ENCODE assay signal across 12 cellular contexts in genomic region chr2:227608469-227609338, GRCh38. TPM values are rescaled to one million over a fixed set of nuclear protein-coding genes. Genes with fewer than 3 reads are reported as not detected.
DNase-seq lines count a peak whose midpoint lies in the region; ATAC-seq, FAIRE-seq and TF ChIP-seq lines count a peak whose summit lies in the region.
"Had no signal": no experiment of that assay in that cellular context is flagged by ENCODE, and none has a peak within 500 bp of the region (broad histone marks: within the 10 kb centered on the region; RNA-seq: fewer than 3 reads in every experiment).

No MANE protein-coding gene starts in this region.

- TF ChIP-seq POLR2A in K562 (conservative IDR thresholded peaks at IDR 0.05) = no peak

- 0 out of 22 replicates have a peak, but pooled peaks cover 0 to 3% (median 0%) of the 10 kb centered on the region in 11 experiments for H3K27me3 ChIP-seq in BLaER1 treated with 17β-estradiol and CSF1 and Interleukin-3, amounts not matched to agents 10 nM and 100 nM
- peaks cover 0 to 15% of the 10 kb centered on the region in 2 experiments; a peak in 2 of 5 replicates for H3K27me3 ChIP-seq in K562 (ENCODE audit: control insufficient read depth in 2 of 2, insufficient read depth in 2 of 2, low read length in 2 of 2)

- H2AFZ ChIP-seq in K562 (ENCODE audit: low read depth, low read length) = no peak overlapping the region

- no peaks in the 10 kb centered on the region for H3K9me3 Mint-ChIP-seq in glutamatergic neuron (ENCODE audit: unreplicated experiment)
- H3K9me3 Mint-ChIP-seq: nephron had no signal

- no peak for TF ChIP-seq CTCF in K562 (IDR thresholded peaks at IDR 0.05 in 2 of 3, conservative IDR thresholded peaks at IDR 0.05 in 1 of 3; ENCODE audit: insufficient read depth in 2 of 3, low read depth in 1 of 3, low read length in 3 of 3)
- TF ChIP-seq CTCF in glutamatergic neuron (IDR thresholded peaks at IDR 0.05; ENCODE audit: partially characterized antibody, unreplicated experiment) = no peak

- intact Hi-C loops in K562 (cut with micrococcal nuclease) (no loop called here), Right ventricle myocardium inferior (cut with DNase I) (no loop called here)

- ATAC-seq in GM19324 (IDR thresholded peaks at IDR 0.05; ENCODE audit: low FRiP score, unreplicated experiment) (peak; percentile 45), K562 (no peak), HG02884 (IDR thresholded peaks at IDR 0.05; ENCODE audit: unreplicated experiment) (no peak), Right ventricle myocardium inferior (no peak)
- ATAC-seq: Panc1 had no signal

- 0% methylated on average over 6 of the region's 16 CpGs for WGBS in K562 (ENCODE audit: insufficient coverage, low coverage, missing lambda C conversion rate)

- POLR2A ChIA-PET in K562 (lab: Yijun Ruan, JAX) = no interaction called here

- no peak overlapping the region for H3K27ac Mint-ChIP-seq in glutamatergic neuron (ENCODE audit: unreplicated experiment)
- H3K27ac Mint-ChIP-seq: nephron had no signal

- DNase-seq in KG1 (lab: John Stamatoyannopoulos, UW) = peak; percentile 23
- no peak for DNase-seq in K562 (ENCODE audit: extremely low read depth in 1 of 4, low spot score in 3 of 4)
- no peak for DNase-seq in GM19239 (ENCODE audit: insufficient read length, low spot score)
- no peak for DNase-seq in glutamatergic neuron
- no peak for DNase-seq in Right ventricle myocardium inferior (ENCODE audit: missing footprints)

- FAIRE-seq in K562 (lab: Jason Lieb, UNC) (no peak), GM19239 (lab: Jason Lieb, UNC) (no peak)

- H3K79me2 ChIP-seq in K562 (ENCODE audit: control insufficient read depth, insufficient read depth, low read length) = no peaks in the 10 kb centered on the region

- no peaks in the 10 kb centered on the region for H3K36me3 Mint-ChIP-seq in glutamatergic neuron (ENCODE audit: unreplicated experiment)

- TF ChIP-seq EP300 in K562 (IDR thresholded peaks at IDR 0.05; ENCODE audit: low read length) = no peak

- peaks cover 0 to 5% (median 0%) of the 10 kb centered on the region in 11 experiments; a peak in 1 of 22 replicates for H4K20me1 ChIP-seq in BLaER1 treated with 17β-estradiol and CSF1 and Interleukin-3, amounts not matched to agents 10 nM and 100 nM
- no peaks in the 10 kb centered on the region for H4K20me1 ChIP-seq in K562 (replicated peaks; ENCODE audit: control insufficient read depth, insufficient read depth, low read length)

- H3K4me3 Mint-ChIP-seq in glutamatergic neuron (ENCODE audit: unreplicated experiment) = no peak overlapping the region
- H3K4me3 Mint-ChIP-seq: nephron had no signal

- H3K9ac ChIP-seq in BLaER1 treated with 17β-estradiol and CSF1 and Interleukin-3, amounts not matched to agents 10 nM and 100 nM = no peak overlapping the region
- no peak overlapping the region for H3K9ac ChIP-seq in K562 (ENCODE audit: insufficient read depth in 1 of 2, low read depth in 2 of 2, low read length in 2 of 2)

- no peaks in the 10 kb centered on the region for H3K9me1 ChIP-seq in K562 (ENCODE audit: control insufficient read depth, insufficient read depth, low read length)

- H3K4me1 ChIP-seq in BLaER1 treated with 17β-estradiol and CSF1 and Interleukin-3, amounts not matched to agents 10 nM and 100 nM = peaks cover 10 to 20% (median 15%) of the 10 kb centered on the region in 10 experiments; a peak in 17 of 20 replicates
- no peaks in the 10 kb centered on the region for H3K4me1 ChIP-seq in K562 (replicated peaks in 1 of 2; ENCODE audit: control insufficient read depth in 2 of 2, insufficient read depth in 2 of 2, low read length in 2 of 2)

- H3K4me3 ChIP-seq in BLaER1 treated with 17β-estradiol and CSF1 and Interleukin-3, amounts not matched to agents 10 nM and 100 nM = no peak overlapping the region
- H3K4me3 ChIP-seq in K562 = no peak overlapping the region

- in situ Hi-C loops in K562 (cut with MboI) = no loop called here

- BruUV-seq in K562 (replicated peaks; lab: Mats Ljungman, UMichigan) = no TSS peak

- TF ChIP-seq RAD21 in K562 (CRISPR knock-in tag; conservative IDR thresholded peaks at IDR 0.05 in 1 of 2, IDR thresholded peaks at IDR 0.05 in 1 of 2) = no peak

- peak overlapping the region; percentile 24 to 87 (median 37); a peak in 19 of 22 replicates for H3K4me2 ChIP-seq in BLaER1 treated with 17β-estradiol and CSF1 and Interleukin-3, amounts not matched to agents 10 nM and 100 nM
- H3K4me2 ChIP-seq in K562 (ENCODE audit: insufficient read depth, low read length) = no peak overlapping the region

- H3K4me1 Mint-ChIP-seq in glutamatergic neuron (ENCODE audit: low read depth, unreplicated experiment) = peaks cover 2% of the 10 kb centered on the region
- H3K4me1 Mint-ChIP-seq: nephron had no signal

- H3K9me3 ChIP-seq in BLaER1 treated with 17β-estradiol and CSF1 and Interleukin-3, amounts not matched to agents 10 nM and 100 nM (replicated peaks in 1 of 11) = no peaks in the 10 kb centered on the region
- no peaks in the 10 kb centered on the region for H3K9me3 ChIP-seq in K562 (replicated peaks; ENCODE audit: control insufficient read depth, insufficient read depth, low read depth, low read length)

- no peaks in the 10 kb centered on the region for H3K36me3 ChIP-seq in BLaER1 treated with 17β-estradiol and CSF1 and Interleukin-3, amounts not matched to agents 10 nM and 100 nM
- H3K36me3 ChIP-seq in K562 (ENCODE audit: control insufficient read depth, insufficient read depth, low read length) = no peaks in the 10 kb centered on the region

- no peak overlapping the region; a peak in 2 of 22 replicates for H3K27ac ChIP-seq in BLaER1 treated with 17β-estradiol and CSF1 and Interleukin-3, amounts not matched to agents 10 nM and 100 nM
- no peak overlapping the region for H3K27ac ChIP-seq in K562 (ENCODE audit: extremely low read depth, low read depth, low read length)

- H3K27me3 Mint-ChIP-seq in glutamatergic neuron (ENCODE audit: unreplicated experiment) = no peaks in the 10 kb centered on the region

- CTCF ChIA-PET in K562 (lab: Yijun Ruan, JAX; ENCODE audit: low intra/inter-chr PET ratio) = no interaction called here

RNA-seq across cellular contexts. Expression of gene SCYGR3, which starts 5.9 kb away (rescaled TPM):
- total RNA-seq in K562 (2011; cell fraction: chromatin; rRNA removed; ENCODE audit: low replicate concordance) = not detected in 2 replicates
- not detected in 2 replicates for total RNA-seq in K562 (2011; cell fraction: nucleolus; rRNA removed)
- not detected in 2 replicates for total RNA-seq in K562 (2011; cell fraction: nucleoplasm; rRNA removed)
- total RNA-seq in K562 (2014; rRNA removed) (not detected in 2 replicates), K562 (2014; rRNA removed; fragmentation: Illumina TruSeq; extraction: Trizol) (not detected in 2 replicates), K562 (2015; rRNA removed; fragmentation: Illumina TruSeq; extraction: Trizol) (not detected in 2 replicates), K562 (2021) (not detected in 2 replicates), glutamatergic neuron (ENCODE audit: unreplicated experiment) (not detected), Right ventricle myocardium inferior (not detected)
- polyA plus RNA-seq in K562 (2011; rRNA removed) (not detected in 2 replicates), K562 (2014; fragmentation: Illumina TruSeq; extraction: Trizol) (not detected in 2 replicates), K562 (2014; fragmentation: Nextera tagmentation; extraction: Ambion mirVana) (not detected), K562 (2014; rRNA removed) (not detected in 2 replicates)
- not detected in 2 replicates for polyA plus RNA-seq in K562 (2011; cell fraction: cytosol; rRNA removed)
- not detected in 2 replicates for polyA plus RNA-seq in K562 (2011; cell fraction: nucleus; rRNA removed)
- not detected in 2 replicates for polyA plus RNA-seq in K562 (2012)
- polyA minus RNA-seq in K562 (2011; rRNA and poly(A)+ RNA removed) = not detected in 2 replicates
- polyA minus RNA-seq in K562 (2011; cell fraction: cytosol; rRNA and poly(A)+ RNA removed) = not detected in 2 replicates
- polyA minus RNA-seq in K562 (2011; cell fraction: nucleus; rRNA and poly(A)+ RNA removed) = not detected in 2 replicates
- total RNA-seq: fibroblast of villous mesenchyme had no signal
- polyA plus RNA-seq: adipose tissue had no signal

RNA-seq across cellular contexts. Expression of gene SCYGR4, which starts 8.6 kb away (rescaled TPM):
- not detected in 2 replicates for total RNA-seq in K562 (2011; cell fraction: chromatin; rRNA removed; ENCODE audit: low replicate concordance)
- total RNA-seq in K562 (2011; cell fraction: nucleolus; rRNA removed) = not detected in 2 replicates
- not detected in 2 replicates for total RNA-seq in K562 (2011; cell fraction: nucleoplasm; rRNA removed)
- not detected in 2 replicates for total RNA-seq in K562 (2014; rRNA removed)
- total RNA-seq in K562 (2014; rRNA removed; fragmentation: Illumina TruSeq; extraction: Trizol) = not detected in 2 replicates
- total RNA-seq in K562 (2015; rRNA removed; fragmentation: Illumina TruSeq; extraction: Trizol) = not detected in 2 replicates
- total RNA-seq in K562 (2021) = not detected in 2 replicates
- not detected in 2 replicates for polyA plus RNA-seq in K562 (2011; rRNA removed)
- not detected in 2 replicates for polyA plus RNA-seq in K562 (2011; cell fraction: cytosol; rRNA removed)
- polyA plus RNA-seq in K562 (2011; cell fraction: nucleus; rRNA removed) = not detected in 2 replicates
- not detected in 2 replicates for polyA plus RNA-seq in K562 (2012)
- not detected in 2 replicates for polyA plus RNA-seq in K562 (2014; fragmentation: Illumina TruSeq; extraction: Trizol)
- not detected for polyA plus RNA-seq in K562 (2014; fragmentation: Nextera tagmentation; extraction: Ambion mirVana)
- 0.09 TPM in 1 of 2 replicates, not detected in the other for polyA plus RNA-seq in K562 (2014; rRNA removed)
- not detected in 2 replicates for polyA minus RNA-seq in K562 (2011; rRNA and poly(A)+ RNA removed)
- polyA minus RNA-seq in K562 (2011; cell fraction: cytosol; rRNA and poly(A)+ RNA removed) = not detected in 2 replicates
- polyA minus RNA-seq in K562 (2011; cell fraction: nucleus; rRNA and poly(A)+ RNA removed) = not detected in 2 replicates
- total RNA-seq in glutamatergic neuron (ENCODE audit: unreplicated experiment) = not detected
- total RNA-seq in Right ventricle myocardium inferior = not detected
- total RNA-seq: fibroblast of villous mesenchyme had no signal

RNA-seq across cellular contexts. Expression of gene SCYGR2, which starts 10.0 kb away (rescaled TPM):
- total RNA-seq in K562 (2011; cell fraction: chromatin; rRNA removed; ENCODE audit: low replicate concordance) = not detected in 2 replicates
- not detected in 2 replicates for total RNA-seq in K562 (2011; cell fraction: nucleolus; rRNA removed)
- not detected in 2 replicates for total RNA-seq in K562 (2011; cell fraction: nucleoplasm; rRNA removed)
- total RNA-seq in K562 (2014; rRNA removed) (not detected in 2 replicates), K562 (2014; rRNA removed; fragmentation: Illumina TruSeq; extraction: Trizol) (not detected in 2 replicates), K562 (2015; rRNA removed; fragmentation: Illumina TruSeq; extraction: Trizol) (not detected in 2 replicates), K562 (2021) (not detected in 2 replicates), glutamatergic neuron (ENCODE audit: unreplicated experiment) (not detected), Right ventricle myocardium inferior (not detected)
- polyA plus RNA-seq in K562 (2011; rRNA removed) (not detected in 2 replicates), K562 (2014; fragmentation: Illumina TruSeq; extraction: Trizol) (not detected in 2 replicates), K562 (2014; fragmentation: Nextera tagmentation; extraction: Ambion mirVana) (not detected), K562 (2014; rRNA removed) (not detected in 2 replicates)
- polyA plus RNA-seq in K562 (2011; cell fraction: cytosol; rRNA removed) = not detected in 2 replicates
- polyA plus RNA-seq in K562 (2011; cell fraction: nucleus; rRNA removed) = not detected in 2 replicates
- polyA plus RNA-seq in K562 (2012) = not detected in 2 replicates
- polyA minus RNA-seq in K562 (2011; rRNA and poly(A)+ RNA removed) = not detected in 2 replicates
- polyA minus RNA-seq in K562 (2011; cell fraction: cytosol; rRNA and poly(A)+ RNA removed) = not detected in 2 replicates
- not detected in 2 replicates for polyA minus RNA-seq in K562 (2011; cell fraction: nucleus; rRNA and poly(A)+ RNA removed)
- total RNA-seq: fibroblast of villous mesenchyme had no signal
- polyA plus RNA-seq: adipose tissue had no signal

RNA-seq across cellular contexts. Expression of gene SCYGR5, which starts 57.9 kb away (rescaled TPM):
- total RNA-seq in K562 (2011; cell fraction: chromatin; rRNA removed; ENCODE audit: low replicate concordance) = not detected in 2 replicates
- not detected in 2 replicates for total RNA-seq in K562 (2011; cell fraction: nucleolus; rRNA removed)
- not detected in 2 replicates for total RNA-seq in K562 (2011; cell fraction: nucleoplasm; rRNA removed)
- not detected in 2 replicates for total RNA-seq in K562 (2014; rRNA removed)
- not detected in 2 replicates for total RNA-seq in K562 (2014; rRNA removed; fragmentation: Illumina TruSeq; extraction: Trizol)
- total RNA-seq in K562 (2015; rRNA removed; fragmentation: Illumina TruSeq; extraction: Trizol) = not detected in 2 replicates
- total RNA-seq in K562 (2021) = not detected in 2 replicates
- not detected in 2 replicates for polyA plus RNA-seq in K562 (2011; rRNA removed)
- polyA plus RNA-seq in K562 (2011; cell fraction: cytosol; rRNA removed) = not detected in 2 replicates
- polyA plus RNA-seq in K562 (2011; cell fraction: nucleus; rRNA removed) = not detected in 2 replicates
- not detected in 2 replicates for polyA plus RNA-seq in K562 (2012)
- not detected in 2 replicates for polyA plus RNA-seq in K562 (2014; fragmentation: Illumina TruSeq; extraction: Trizol)
- polyA plus RNA-seq in K562 (2014; fragmentation: Nextera tagmentation; extraction: Ambion mirVana) = not detected
- polyA plus RNA-seq in K562 (2014; rRNA removed) = not detected in 2 replicates
- not detected in 2 replicates for polyA minus RNA-seq in K562 (2011; rRNA and poly(A)+ RNA removed)
- not detected in 2 replicates for polyA minus RNA-seq in K562 (2011; cell fraction: cytosol; rRNA and poly(A)+ RNA removed)
- polyA minus RNA-seq in K562 (2011; cell fraction: nucleus; rRNA and poly(A)+ RNA removed) = not detected in 2 replicates
- not detected for total RNA-seq in glutamatergic neuron (ENCODE audit: unreplicated experiment)
- not detected for total RNA-seq in Right ventricle myocardium inferior
- total RNA-seq: fibroblast of villous mesenchyme had no signal
- polyA plus RNA-seq: adipose tissue had no signal
